7 cellular contexts compared by ENCODE assay signal in the genomic region with DNA sequence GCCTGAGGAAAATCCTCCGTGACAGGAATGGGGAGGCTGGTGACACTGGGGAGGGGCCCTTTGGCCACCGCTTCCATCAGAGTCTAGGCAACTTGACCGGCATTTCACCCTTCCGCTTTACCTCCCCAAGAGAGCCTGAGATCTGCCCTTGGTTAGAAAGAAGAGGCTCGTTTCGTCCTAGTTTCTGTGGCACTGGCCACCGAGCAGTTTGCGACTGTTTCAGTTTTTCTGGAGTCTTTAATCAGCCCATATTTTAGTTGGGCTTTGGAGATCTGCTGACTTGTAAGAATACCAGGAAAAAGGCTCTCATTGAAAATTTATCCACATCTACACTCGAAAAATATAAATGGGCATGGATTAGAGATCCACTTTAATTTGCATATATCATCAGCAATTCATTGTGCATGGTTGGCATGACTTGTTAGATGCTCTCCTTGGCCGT. TPM values are rescaled to one million over a fixed set of nuclear protein-coding genes. Genes with fewer than 3 reads are reported as not detected.
A peak's percentile ranks its signal among the peaks of the same experiment; 100 is the strongest.
DNase-seq lines count a peak whose midpoint lies in the region; ATAC-seq, FAIRE-seq and TF ChIP-seq lines count a peak whose summit lies in the region.

No MANE protein-coding gene starts in this region.

- peak overlapping the region in 8 of 12 donors; percentile 12 to 76 (median 34) for H3K27ac ChIP-seq in heart left ventricle

- peaks cover 2% of the 10 kb centered on the region for H3K36me3 Mint-ChIP-seq in T-helper 17 cell (ENCODE audit: low read depth)

- H3K27me3 Mint-ChIP-seq in T-helper 17 cell = peaks cover 62% of the 10 kb centered on the region

- no peaks in the 10 kb centered on the region for H3K9me3 ChIP-seq in T-helper 17 cell (ENCODE audit: control insufficient read depth, low read length, poor library complexity, severe bottlenecking)
- H3K9me3 ChIP-seq in heart left ventricle = no peaks in the 10 kb centered on the region

- no peak overlapping the region for H3K27ac Mint-ChIP-seq in T-helper 17 cell

- TF ChIP-seq CTCF in heart left ventricle (IDR thresholded peaks at IDR 0.05) = no peak

- H3K4me1 Mint-ChIP-seq in T-helper 17 cell = peaks cover 4% of the 10 kb centered on the region

- peaks cover 0 to 20% (median 0%) of the 10 kb centered on the region in 12 donors for H3K4me1 ChIP-seq in heart left ventricle

- H3K36me3 ChIP-seq in heart left ventricle = no peaks in the 10 kb centered on the region

- H3K4me3 Mint-ChIP-seq in T-helper 17 cell = peak overlapping the region; percentile 74

- intact Hi-C loops in heart left ventricle (cut with DNase I) = no loop called here

- TF ChIP-seq POLR2A in heart left ventricle (IDR thresholded peaks at IDR 0.05) = no peak

- peaks cover 0 to 19% (median 0%) of the 10 kb centered on the region in 9 donors for H3K27me3 ChIP-seq in heart left ventricle

- ATAC-seq in HG02885 (IDR thresholded peaks at IDR 0.05; ENCODE audit: poor library complexity, unreplicated experiment) (peak; percentile 50), T-helper 17 cell (no peak), heart left ventricle (peak in 3 of 4 donors; percentile 18 to 37 (median 22))

- FAIRE-seq in GM18507 (lab: Jason Lieb, UNC) = peak; percentile 21

- 3 to 5% (median 4%) methylated on average over 9 to 10 of the region's 10 CpGs for WGBS in heart left ventricle, 4 donors

- DNase-seq in GM18507 (ENCODE audit: extremely low spot score, insufficient read length, low read depth) (no peak), T-helper 17 cell (no peak), heart left ventricle (no peak), skeletal muscle cell (ENCODE audit: low read depth) (no peak), NCI-H1048 (lab: John Stamatoyannopoulos, UW) (no peak)
- DNase-seq in activated CD4-positive, alpha-beta T cell treated with anti-CD3 and anti-CD28 coated beads for 48 hours = no peak

- peak overlapping the region; percentile 8 to 66 (median 57) for H3K4me3 ChIP-seq in heart left ventricle
- H3K4me3 ChIP-seq in skeletal muscle cell (ENCODE audit: low read depth, low read length) = peak overlapping the region; percentile 59

RNA-seq across cellular contexts. Expression of gene ANKS1B, which starts 0.4 kb away (rescaled TPM):
- total RNA-seq in T-helper 17 cell (1 to 10 TPM in 1 of 2 donors, under 1 TPM in 1; 0.35 to 1.2 TPM), heart left ventricle (1 to 10 TPM; 1.1 to 5.8 (median 2.3) TPM)
- under 1 TPM; 0.62 to 0.72 TPM for polyA plus RNA-seq in heart left ventricle
